19 cellular contexts compared by ENCODE assay signal in the genomic region with DNA sequence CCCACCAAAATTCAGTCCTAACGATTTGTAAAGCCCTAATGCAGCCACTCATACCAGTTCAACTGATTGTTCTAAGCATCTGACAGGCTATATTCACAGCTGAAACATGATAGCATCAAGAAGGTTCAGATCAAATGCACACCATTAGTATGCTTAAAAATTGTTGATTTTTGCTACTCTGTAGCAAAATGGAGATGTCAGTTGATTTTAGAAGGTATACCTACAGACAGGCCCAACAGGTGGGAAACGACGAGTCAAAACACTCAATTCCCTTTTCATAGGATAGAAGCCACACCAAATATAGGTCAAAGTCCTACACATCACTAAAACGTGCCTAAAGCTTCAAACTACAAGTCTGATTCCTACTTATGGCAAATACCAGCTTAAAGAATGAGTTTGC. TPM values are rescaled to one million over a fixed set of nuclear protein-coding genes. Genes with fewer than 3 reads are reported as not detected.
DNase-seq lines count a peak whose midpoint lies in the region; ATAC-seq, FAIRE-seq and TF ChIP-seq lines count a peak whose summit lies in the region.
"Had no signal": no experiment of that assay in that cellular context is flagged by ENCODE, and none has a peak within 500 bp of the region (broad histone marks: within the 10 kb centered on the region; RNA-seq: fewer than 3 reads in every experiment).

No MANE protein-coding gene starts in this region.

- no peak for TF ChIP-seq CTCF in Loucy (conservative IDR thresholded peaks at IDR 0.05; ENCODE audit: low read length)
- TF ChIP-seq CTCF in astrocyte (IDR thresholded peaks at IDR 0.05; ENCODE audit: insufficient read depth, low read depth, low read length): no peak
- TF ChIP-seq CTCF in psoas muscle (IDR thresholded peaks at IDR 0.05): no peak
- TF ChIP-seq CTCF in CD14-positive monocyte (IDR thresholded peaks at IDR 0.05): no peak

- H3K27me3 ChIP-seq in Loucy (ENCODE audit: insufficient read depth, low read length, poor library complexity, severe bottlenecking): peaks cover 4% of the 10 kb centered on the region
- no peaks in the 10 kb centered on the region for H3K27me3 ChIP-seq in astrocyte (ENCODE audit: insufficient read depth, low read length)
- H3K27me3 ChIP-seq in psoas muscle (ENCODE audit: insufficient read depth in 3 of 3, low read length in 2 of 3): no peaks in the 10 kb centered on the region
- H3K27me3 ChIP-seq: ascending aorta, esophagus squamous epithelium had no signal

- peak overlapping the region; percentile 54 for H3K4me3 Mint-ChIP-seq in T-helper 1 cell treated with Interleukin-12 subunit alpha and Interleukin-12 subunit beta and Interleukin-4 antibody, amounts not matched to agents 30 μg/mL and 1 μg/mL, for 36 hours
- no peak overlapping the region for H3K4me3 Mint-ChIP-seq in astrocyte (ENCODE audit: unreplicated experiment)
- H3K4me3 Mint-ChIP-seq in CD14-positive monocyte: no peak overlapping the region
- H3K4me3 Mint-ChIP-seq: activated B cell treated with CpG ODN at 0.5 μM for 24 hours had no signal

- peaks cover 100% of the 10 kb centered on the region for H3K79me2 ChIP-seq in Loucy (ENCODE audit: insufficient read depth, low read length)
- peaks cover 100% of the 10 kb centered on the region for H3K79me2 ChIP-seq in astrocyte (ENCODE audit: insufficient read depth, low read length)

- no peak overlapping the region for H3K27ac ChIP-seq in astrocyte (ENCODE audit: low read depth, low read length)
- H3K27ac ChIP-seq in psoas muscle: no peak overlapping the region
- H3K27ac ChIP-seq: ascending aorta, esophagus squamous epithelium had no signal

- no peak overlapping the region for H3K27ac Mint-ChIP-seq in T-helper 1 cell treated with Interleukin-12 subunit alpha and Interleukin-12 subunit beta and Interleukin-4 antibody, amounts not matched to agents 30 μg/mL and 1 μg/mL, for 36 hours
- H3K27ac Mint-ChIP-seq in astrocyte (ENCODE audit: unreplicated experiment) (no peak overlapping the region), CD14-positive monocyte (peak overlapping the region in 3 of 7 donors; percentile 43 to 59 (median 43))
- H3K27ac Mint-ChIP-seq: activated B cell treated with CpG ODN at 0.5 μM for 24 hours had no signal

- WGBS in psoas muscle, 3 donors: 40 to 48% (median 43%) methylated on average over 4 of the region's 4 CpGs

- H3K27me3 Mint-ChIP-seq in T-helper 1 cell treated with Interleukin-12 subunit alpha and Interleukin-12 subunit beta and Interleukin-4 antibody, amounts not matched to agents 30 μg/mL and 1 μg/mL, for 36 hours (ENCODE audit: low read depth): no peaks in the 10 kb centered on the region
- no peaks in the 10 kb centered on the region for H3K27me3 Mint-ChIP-seq in astrocyte (ENCODE audit: low read depth, unreplicated experiment)
- peaks cover 0 to 4% (median 0%) of the 10 kb centered on the region in 3 donors for H3K27me3 Mint-ChIP-seq in CD14-positive monocyte (ENCODE audit: low read depth in 3 of 3)
- H3K27me3 Mint-ChIP-seq: activated B cell treated with CpG ODN at 0.5 μM for 24 hours had no signal

- H3K4me3 ChIP-seq in Loucy (ENCODE audit: low read length, poor library complexity, severe bottlenecking) (peak overlapping the region; percentile 98), astrocyte (ENCODE audit: insufficient read depth, low read depth, low read length) (no peak overlapping the region), psoas muscle (peak overlapping the region; percentile 2)
- H3K4me3 ChIP-seq: ascending aorta, esophagus squamous epithelium, mucosa of descending colon, PC-9 had no signal

- peaks cover 69% of the 10 kb centered on the region for H3K4me1 ChIP-seq in Loucy (ENCODE audit: insufficient read depth, low read length, poor library complexity, severe bottlenecking)
- H3K4me1 ChIP-seq in astrocyte (ENCODE audit: insufficient read depth, low read length): peaks cover 19% of the 10 kb centered on the region
- peaks cover 86% of the 10 kb centered on the region for H3K4me1 ChIP-seq in psoas muscle

- H3K9me3 ChIP-seq in Loucy (ENCODE audit: insufficient read depth, low read depth, low read length) (no peaks in the 10 kb centered on the region), astrocyte (ENCODE audit: insufficient read depth, low read depth, low read length) (no peaks in the 10 kb centered on the region), psoas muscle (no peaks in the 10 kb centered on the region)
- H3K9me3 ChIP-seq: ascending aorta, esophagus squamous epithelium, mucosa of descending colon had no signal

- DNase-seq in T-helper 1 cell (no peak), astrocyte (ENCODE audit: low read depth) (no peak), psoas muscle (no peak), CD14-positive monocyte (ENCODE audit: low spot score) (no peak), cardiac septum (ENCODE audit: low spot score) (no peak), urothelium cell line (ENCODE audit: low spot score) (no peak)
- DNase-seq: 8988T; activated B cell treated with CpG ODN at 0.5 μM for 24 hours; esophagus squamous epithelium; GDM1; Karpas-422; mucosa of descending colon; NCI-H1694; NCI-H524 treated with DMSO at 0.1 percent for 48 hours; PC-9; stimulated activated CD4-positive, alpha-beta T cell treated with anti-CD3 and anti-CD28 coated beads, Interleukin-12 subunit alpha, Interleukin-12 subunit beta, amount 100 ng/mL, for 4 hours had no signal

- no peak overlapping the region for H2AFZ ChIP-seq in Loucy (ENCODE audit: low read length)
- H2AFZ ChIP-seq in astrocyte (ENCODE audit: low read depth, low read length): no peak overlapping the region
- H2AFZ ChIP-seq: PC-9 had no signal

- H4K20me1 ChIP-seq in Loucy (ENCODE audit: insufficient read depth, low read length, poor library complexity, severe bottlenecking) (peaks cover 100% of the 10 kb centered on the region), astrocyte (ENCODE audit: insufficient read depth, low read length) (peaks cover 100% of the 10 kb centered on the region)

- H3K9ac ChIP-seq in Loucy (ENCODE audit: low read depth, low read length, poor library complexity, severe bottlenecking): peak overlapping the region; percentile 23
- peak overlapping the region; percentile 21 for H3K9ac ChIP-seq in astrocyte (ENCODE audit: low read length)

- no peaks in the 10 kb centered on the region for H3K9me3 Mint-ChIP-seq in T-helper 1 cell treated with Interleukin-12 subunit alpha and Interleukin-12 subunit beta and Interleukin-4 antibody, amounts not matched to agents 30 μg/mL and 1 μg/mL, for 36 hours
- H3K9me3 Mint-ChIP-seq in astrocyte (ENCODE audit: unreplicated experiment) (no peaks in the 10 kb centered on the region), CD14-positive monocyte (peaks cover 0 to 3% (median 0%) of the 10 kb centered on the region in 7 donors)
- H3K9me3 Mint-ChIP-seq: activated B cell treated with CpG ODN at 0.5 μM for 24 hours had no signal

- peaks cover 100% of the 10 kb centered on the region for H3K36me3 ChIP-seq in Loucy (ENCODE audit: insufficient read depth, low read length)
- peaks cover 96% of the 10 kb centered on the region for H3K36me3 ChIP-seq in astrocyte (ENCODE audit: insufficient read depth, low read length)
- peaks cover 23 to 100% of the 10 kb centered on the region in 2 donors for H3K36me3 ChIP-seq in psoas muscle (ENCODE audit: insufficient read depth in 1 of 2, low read depth in 1 of 2)

- no peaks in the 10 kb centered on the region for H3K9me2 ChIP-seq in Loucy (replicated peaks; ENCODE audit: low read depth, low read length)

- H3K36me3 Mint-ChIP-seq in T-helper 1 cell treated with Interleukin-12 subunit alpha and Interleukin-12 subunit beta and Interleukin-4 antibody, amounts not matched to agents 30 μg/mL and 1 μg/mL, for 36 hours (ENCODE audit: low read depth): peaks cover 83% of the 10 kb centered on the region
- peaks cover 35% of the 10 kb centered on the region for H3K36me3 Mint-ChIP-seq in astrocyte (ENCODE audit: low read depth, unreplicated experiment)
- peaks cover 97 to 99% of the 10 kb centered on the region in 2 donors for H3K36me3 Mint-ChIP-seq in CD14-positive monocyte

- H3K4me1 Mint-ChIP-seq in T-helper 1 cell treated with Interleukin-12 subunit alpha and Interleukin-12 subunit beta and Interleukin-4 antibody, amounts not matched to agents 30 μg/mL and 1 μg/mL, for 36 hours (ENCODE audit: low read depth): peaks cover 76% of the 10 kb centered on the region
- H3K4me1 Mint-ChIP-seq in astrocyte (ENCODE audit: low read depth, unreplicated experiment) (peaks cover 49% of the 10 kb centered on the region), CD14-positive monocyte (peaks cover 35% of the 10 kb centered on the region)

- FAIRE-seq in astrocyte (lab: Jason Lieb, UNC) (no peak), urothelium cell line (lab: Jason Lieb, UNC) (no peak)

- H3K4me2 ChIP-seq in Loucy (ENCODE audit: low read depth, low read length, poor library complexity, severe bottlenecking) (peak overlapping the region; percentile 87), astrocyte (ENCODE audit: low read length) (peak overlapping the region; percentile 38)
- H3K4me2 ChIP-seq: PC-9 had no signal

- ATAC-seq in psoas muscle: peak in 1 of 4 donors; percentile 10
- ATAC-seq: mucosa of descending colon had no signal

- intact Hi-C loops in psoas muscle (cut with DNase I): no loop called here
- intact Hi-C loops in CD14-positive monocyte (cut with micrococcal nuclease): no loop called here
- intact Hi-C loops in cardiac septum (cut with DNase I): loop anchor here (10.0 kb wide), 1 partner anchor 321 kb away; no protein-coding TSS in a partner anchor

- H3F3A ChIP-seq in Loucy (ENCODE audit: low read depth): no peaks in the 10 kb centered on the region

RNA-seq across cellular contexts. Expression of a gene that starts 6.7 kb away (rescaled TPM):
- total RNA-seq in astrocyte: 168 and 209 TPM in 2 replicates
- 100 to 1,000 TPM in 2 of 4 donors, 10 to 100 TPM in 2; 51.3 to 124 (median 102) TPM for total RNA-seq in psoas muscle
- polyA plus RNA-seq in psoas muscle: 10 to 100 TPM; 79.4 to 86.8 (median 82.7) TPM
- 10 to 100 TPM; 80.8 to 89.2 TPM for polyA plus RNA-seq in CD14-positive monocyte
- total RNA-seq in cardiac septum: 115 TPM
